Comparison of ENCODE assay signal across 27 cellular contexts in genomic region chr11:127202105-127202504, GRCh38.
"Had no signal": no experiment of that assay in that cellular context is flagged by ENCODE, and none has a peak within 500 bp of the region (broad histone marks: within the 10 kb centered on the region; RNA-seq: fewer than 3 reads in every experiment).

No MANE protein-coding gene starts in this region.

- DNase-seq: stimulated activated CD4-positive, alpha-beta T cell treated with anti-CD3 and anti-CD28 coated beads, Interleukin-2, amount 100 ng/mL, for 48 hours; stimulated activated CD4-positive, alpha-beta T cell treated with anti-CD3 and anti-CD28 coated beads, Interleukin-4, amount 100 ng/mL, for 1 hour; stimulated activated CD4-positive, alpha-beta T cell treated with anti-CD3 and anti-CD28 coated beads, Interleukin-4, amount 100 ng/mL, for 24 hours; stimulated activated CD4-positive, alpha-beta T cell treated with anti-CD3 and anti-CD28 coated beads, Interleukin-4, amount 100 ng/mL, for 4 hours; stimulated activated CD8-positive, alpha-beta memory T cell treated with anti-CD3 and anti-CD28 coated beads, Interleukin-4, amount 100 ng/mL, for 48 hours; stimulated activated naive B cell treated with anti-CD40 and anti-IgM and Interleukin-4, amounts not matched to agents 10 μg/mL and 1 μg/mL and 100 μg/mL, for 72 hours; stimulated activated naive CD4-positive, alpha-beta T cell; stimulated activated naive CD4-positive, alpha-beta T cell treated with Interleukin-2 at 50 U/mL for 16 hours; stimulated activated naive CD8-positive, alpha-beta T cell treated with anti-CD3 and anti-CD28 coated beads, Interleukin-15, amount 100 ng/mL, for 72 hours; stimulated activated naive CD8-positive, alpha-beta T cell treated with anti-CD3 and anti-CD28 coated beads, Interleukin-15, Interleukin-2, amounts not matched to agents 100 U/mL and 50 U/mL, for 24 hours; stomach; substantia nigra; testis; thyroid gland; tibial artery; transverse colon; trophoblast cell; upper lobe of left lung; upper lobe of right lung; uterus had no signal

- ATAC-seq: stimulated activated effector memory CD8-positive, alpha-beta T cell treated with anti-CD3 and anti-CD28 coated beads, Interleukin-12 subunit alpha, Interleukin-12 subunit beta, amount 100 ng/mL, for 72 hours; stimulated activated memory B cell treated with anti-CD40 and anti-IgM and Interleukin-4, amounts not matched to agents 10 μg/mL and 1 μg/mL and 100 μg/mL, for 72 hours; stimulated activated naive B cell treated with anti-CD40 and anti-IgM and Interleukin-4, amounts not matched to agents 10 μg/mL and 1 μg/mL and 100 μg/mL, for 72 hours; stimulated activated naive CD8-positive, alpha-beta T cell treated with anti-CD3 and anti-CD28 coated beads, Interleukin-15, amount 100 ng/mL, for 72 hours; stimulated activated naive CD8-positive, alpha-beta T cell treated with anti-CD3 and anti-CD28 coated beads, Interleukin-15, Interleukin-2, amounts not matched to agents 100 U/mL and 50 U/mL, for 24 hours; upper lobe of right lung had no signal

- H3K4me1 ChIP-seq: stomach, suprapubic skin, testis, thyroid gland, tibial artery, tibial nerve, transverse colon, upper lobe of left lung, upper lobe of right lung, uterus, vagina had no signal

- H3K27ac ChIP-seq: stomach, suprapubic skin, testis, thoracic aorta, thyroid gland, tibial artery, tibial nerve, transverse colon, upper lobe of left lung, upper lobe of right lung, uterus, vagina had no signal

- H3K4me3 ChIP-seq: stomach, suprapubic skin, testis, thoracic aorta, thyroid gland, tibial artery, tibial nerve, transverse colon, upper lobe of left lung, upper lobe of right lung, uterus, vagina had no signal

- FAIRE-seq: urothelium cell line had no signal

- H3K36me3 ChIP-seq: stomach, suprapubic skin, thoracic aorta, thyroid gland, tibial artery, tibial nerve, transverse colon, upper lobe of left lung, upper lobe of right lung, uterus, vagina had no signal

- H3K27me3 ChIP-seq: stomach, suprapubic skin, testis, thyroid gland, tibial artery, tibial nerve, transverse colon, upper lobe of left lung, upper lobe of right lung, uterus, vagina had no signal

- H3K9me3 ChIP-seq: suprapubic skin, testis, thoracic aorta, thyroid gland, tibial artery, transverse colon, upper lobe of right lung, uterus, vagina had no signal
